ENCODE assay signal across 25 cellular contexts in genomic region chr3:184953396-184953795, GRCh38.
DNase-seq lines count a peak whose midpoint lies in the region; ATAC-seq and TF ChIP-seq lines count a peak whose summit lies in the region.
"Had no signal": no experiment of that assay in that cellular context is flagged by ENCODE, and none has a peak within 500 bp of the region (broad histone marks: within the 10 kb centered on the region; RNA-seq: fewer than 3 reads in every experiment).

No MANE protein-coding gene starts in this region.

- no peak overlapping the region for H4K12ac ChIP-seq in trophoblast cell (ENCODE audit: low read depth, low read length)

- H3K4me3 ChIP-seq in breast epithelium (no peak overlapping the region), trophoblast cell (ENCODE audit: low read depth, low read length) (no peak overlapping the region), OCI-LY7 (ENCODE audit: low read depth, low read length, poor library complexity, severe bottlenecking) (no peak overlapping the region), body of pancreas (no peak overlapping the region)
- H3K4me3 ChIP-seq: pancreas had no signal

- H4K8ac ChIP-seq in trophoblast cell (ENCODE audit: low read depth, low read length), result no peak overlapping the region

- H3K23ac ChIP-seq in trophoblast cell (ENCODE audit: low read length), result no peak overlapping the region

- no peaks in the 10 kb centered on the region; the same call in 1 of the 2 replicates for H4K20me1 ChIP-seq in OCI-LY7 (ENCODE audit: insufficient read depth, low read length)

- WGBS in trophoblast cell (ENCODE audit: extremely low coverage, insufficient coverage, insufficient read length), result no CpG with 5 or more reads among the region's 2 CpGs
- WGBS in body of pancreas, 2 donors, result 51 to 61% methylated on average over 2 of the region's 2 CpGs

- H2BK12ac ChIP-seq in trophoblast cell (ENCODE audit: low read length), result no peak overlapping the region

- no peaks in the 10 kb centered on the region for H3K79me1 ChIP-seq in trophoblast cell (ENCODE audit: low read length)

- H3K4me3 Mint-ChIP-seq in MCF 10A (ENCODE audit: unreplicated experiment) (no peak overlapping the region), endothelial cell (ENCODE audit: unreplicated experiment) (no peak overlapping the region)
- no peak overlapping the region for H3K4me3 Mint-ChIP-seq in activated T-helper 1 cell treated with anti-CD3 and anti-CD28 coated beads, Interleukin-12 subunit alpha, Interleukin-12 subunit beta, Interleukin-2, Interleukin-4 antibody, amounts not matched to agents 30 ng/mL and 10 ng/mL and 1 ng/mL, durations not matched to agents 14 hours and 24 hours and 36 hours
- H3K4me3 Mint-ChIP-seq: activated B cell treated with CpG ODN at 0.5 μM for 24 hours; activated CD8-positive, alpha-beta T cell treated with anti-CD3 and anti-CD28 coated beads, Interleukin-2, amount 10 ng/mL, durations not matched to agents 7 days and 5 days; activated naive CD4-positive, alpha-beta T cell treated with anti-CD3 and anti-CD28 coated beads, Interleukin-2, amount 50 U/mL, for 24 hours; CD4-positive, alpha-beta T cell; naive thymus-derived CD4-positive, alpha-beta T cell; stimulated activated effector memory CD8-positive, alpha-beta T cell treated with anti-CD3 and anti-CD28 coated beads, Interleukin-12 subunit alpha, Interleukin-12 subunit beta, amount 100 ng/mL, for 72 hours; T-helper 1 cell treated with Interleukin-12 subunit alpha and Interleukin-12 subunit beta and Interleukin-4 antibody, amounts not matched to agents 30 μg/mL and 1 μg/mL, for 36 hours had no signal

- H3K4me1 ChIP-seq in breast epithelium (no peaks in the 10 kb centered on the region), trophoblast cell (ENCODE audit: control insufficient read depth in 1 of 2, insufficient read depth in 2 of 2, low read length in 2 of 2) (peaks cover 9 to 12% of the 10 kb centered on the region in 2 experiments), OCI-LY7 (ENCODE audit: insufficient read depth, low read length, poor library complexity, severe bottlenecking) (no peaks in the 10 kb centered on the region), body of pancreas (no peaks in the 10 kb centered on the region)
- H3K4me1 ChIP-seq: pancreas had no signal

- intact Hi-C loops in MCF 10A (cut with micrococcal nuclease), result no loop called here
- intact Hi-C loops in breast epithelium (cut with DNase I; ENCODE audit: low total_unique reads), result no loop called here
- intact Hi-C loops in activated T-helper 1 cell treated with anti-CD3 and anti-CD28 coated beads, Interleukin-12 subunit alpha, Interleukin-12 subunit beta, Interleukin-2, Interleukin-4 antibody, amounts not matched to agents 30 ng/mL and 10 ng/mL and 1 ng/mL, durations not matched to agents 14 hours and 24 hours and 36 hours (cut with micrococcal nuclease), result no loop called here
- intact Hi-C loops in OCI-LY7 (cut with micrococcal nuclease; ENCODE audit: unreplicated experiment), result no loop called here
- intact Hi-C loops in body of pancreas (cut with DNase I), result no loop called here

- TF ChIP-seq CTCF in MCF 10A (IDR thresholded peaks at IDR 0.05; ENCODE audit: unreplicated experiment), result no peak
- no peak for TF ChIP-seq CTCF in breast epithelium (IDR thresholded peaks at IDR 0.05)
- TF ChIP-seq CTCF in OCI-LY7 (conservative IDR thresholded peaks at IDR 0.05; ENCODE audit: low read length), result no peak
- no peak for TF ChIP-seq CTCF in endothelial cell (IDR thresholded peaks at IDR 0.05; ENCODE audit: unreplicated experiment)
- no peak for TF ChIP-seq CTCF in body of pancreas (IDR thresholded peaks at IDR 0.05)

- H3K9me3 ChIP-seq in breast epithelium (no peaks in the 10 kb centered on the region), trophoblast cell (ENCODE audit: insufficient read depth, low read depth, low read length) (no peaks in the 10 kb centered on the region), OCI-LY7 (ENCODE audit: low read length) (no peaks in the 10 kb centered on the region), body of pancreas (no peaks in the 10 kb centered on the region)
- H3K9me3 ChIP-seq: pancreas had no signal

- H2BK5ac ChIP-seq in trophoblast cell (ENCODE audit: low read depth, low read length, poor library complexity), result no peak overlapping the region

- H3K27ac ChIP-seq in breast epithelium (no peak overlapping the region), trophoblast cell (ENCODE audit: low read depth, low read length) (peak overlapping the region; percentile 56), OCI-LY7 (ENCODE audit: low read depth, low read length, poor library complexity, severe bottlenecking) (no peak overlapping the region), body of pancreas (no peak overlapping the region)
- H3K27ac ChIP-seq: pancreas had no signal

- no peaks in the 10 kb centered on the region for H3K9me3 Mint-ChIP-seq in MCF 10A (ENCODE audit: unreplicated experiment)
- no peaks in the 10 kb centered on the region for H3K9me3 Mint-ChIP-seq in activated T-helper 1 cell treated with anti-CD3 and anti-CD28 coated beads, Interleukin-12 subunit alpha, Interleukin-12 subunit beta, Interleukin-2, Interleukin-4 antibody, amounts not matched to agents 30 ng/mL and 10 ng/mL and 1 ng/mL, durations not matched to agents 14 hours and 24 hours and 36 hours
- no peaks in the 10 kb centered on the region for H3K9me3 Mint-ChIP-seq in endothelial cell (ENCODE audit: unreplicated experiment)
- H3K9me3 Mint-ChIP-seq: activated B cell treated with CpG ODN at 0.5 μM for 24 hours; activated naive CD4-positive, alpha-beta T cell treated with anti-CD3 and anti-CD28 coated beads, Interleukin-2, amount 50 U/mL, for 24 hours; CD4-positive, alpha-beta T cell; naive thymus-derived CD4-positive, alpha-beta T cell; stimulated activated effector memory CD8-positive, alpha-beta T cell treated with anti-CD3 and anti-CD28 coated beads, Interleukin-12 subunit alpha, Interleukin-12 subunit beta, amount 100 ng/mL, for 72 hours; T-helper 1 cell treated with Interleukin-12 subunit alpha and Interleukin-12 subunit beta and Interleukin-4 antibody, amounts not matched to agents 30 μg/mL and 1 μg/mL, for 36 hours had no signal

- H2AFZ ChIP-seq in trophoblast cell (ENCODE audit: insufficient read depth, low read length, poor library complexity) (no peak overlapping the region), OCI-LY7 (ENCODE audit: low read length) (no peak overlapping the region)

- DNase-seq in MCF 10A (ENCODE audit: unreplicated experiment) (no peak), breast epithelium (ENCODE audit: low spot score in 2 of 2) (no peak), NCI-H524 (lab: John Stamatoyannopoulos, UW) (peak; percentile 75 to 90), trophoblast cell (no peak), OCI-LY7 (ENCODE audit: low spot score) (no peak), endothelial cell (ENCODE audit: low spot score) (no peak), body of pancreas (no peak)
- DNase-seq in activated T-helper 1 cell treated with anti-CD3 and anti-CD28 coated beads, Interleukin-12 subunit alpha, Interleukin-12 subunit beta, Interleukin-2, Interleukin-4 antibody, amounts not matched to agents 30 ng/mL and 10 ng/mL and 1 ng/mL, durations not matched to agents 14 hours and 24 hours and 36 hours (ENCODE audit: low spot score), result no peak
- DNase-seq: activated B cell treated with CpG ODN at 0.5 μM for 24 hours; activated CD8-positive, alpha-beta T cell treated with anti-CD3 and anti-CD28 coated beads, Interleukin-2, amount 10 ng/mL, durations not matched to agents 7 days and 5 days; activated T-cell treated with anti-CD3 and anti-CD28 coated beads, Interleukin-2, amount 50 U/mL, for 48 hours; CD4-positive, alpha-beta T cell; cortex of kidney; hypothalamus; Kasumi-1; kidney; naive thymus-derived CD4-positive, alpha-beta T cell; NCI-H1436 treated with DMSO at 0.1 percent for 48 hours; NCI-H446 treated with DMSO at 0.1 percent for 48 hours; pancreas; SHP77 had no signal

- H3K27ac Mint-ChIP-seq in MCF 10A (ENCODE audit: low read depth, unreplicated experiment), result peak overlapping the region; percentile 50
- peak overlapping the region; percentile 91 for H3K27ac Mint-ChIP-seq in activated T-helper 1 cell treated with anti-CD3 and anti-CD28 coated beads, Interleukin-12 subunit alpha, Interleukin-12 subunit beta, Interleukin-2, Interleukin-4 antibody, amounts not matched to agents 30 ng/mL and 10 ng/mL and 1 ng/mL, durations not matched to agents 14 hours and 24 hours and 36 hours
- H3K27ac Mint-ChIP-seq in endothelial cell (ENCODE audit: unreplicated experiment), result no peak overlapping the region
- H3K27ac Mint-ChIP-seq: activated B cell treated with CpG ODN at 0.5 μM for 24 hours; activated CD8-positive, alpha-beta T cell treated with anti-CD3 and anti-CD28 coated beads, Interleukin-2, amount 10 ng/mL, durations not matched to agents 7 days and 5 days; activated naive CD4-positive, alpha-beta T cell treated with anti-CD3 and anti-CD28 coated beads, Interleukin-2, amount 50 U/mL, for 24 hours; CD4-positive, alpha-beta T cell; stimulated activated effector memory CD8-positive, alpha-beta T cell treated with anti-CD3 and anti-CD28 coated beads, Interleukin-12 subunit alpha, Interleukin-12 subunit beta, amount 100 ng/mL, for 72 hours had no signal

- TF ChIP-seq POLR2A in breast epithelium (IDR thresholded peaks at IDR 0.05) (no peak), body of pancreas (IDR thresholded peaks at IDR 0.05) (no peak)

- H3K4me2 ChIP-seq in trophoblast cell (ENCODE audit: low read length) (no peak overlapping the region), OCI-LY7 (ENCODE audit: low read length) (no peak overlapping the region)

- no peaks in the 10 kb centered on the region for H3K36me3 ChIP-seq in breast epithelium
- H3K36me3 ChIP-seq in trophoblast cell (ENCODE audit: control insufficient read depth in 1 of 2, insufficient read depth in 2 of 2, low read length in 2 of 2), result no peaks in the 10 kb centered on the region
- no peaks in the 10 kb centered on the region; the same call in 1 of the 2 replicates for H3K36me3 ChIP-seq in OCI-LY7 (ENCODE audit: insufficient read depth, low read length)
- no peaks in the 10 kb centered on the region for H3K36me3 ChIP-seq in body of pancreas (replicated peaks in 1 of 2; ENCODE audit: insufficient read depth in 1 of 2, low read depth in 2 of 2)
- H3K36me3 ChIP-seq: pancreas had no signal

- CTCF ChIA-PET in MCF 10A (lab: Yijun Ruan, JAX), result interaction anchor here (0.6 kb wide), 2 partner anchors 12 to 30 kb away, joined by 4 read pairs; no protein-coding TSS in a partner anchor
- CTCF ChIA-PET in OCI-LY7 (lab: Charles Lee; ENCODE audit: unreplicated experiment), result no interaction called here

- H3K36me3 Mint-ChIP-seq in MCF 10A (ENCODE audit: insufficient read depth, unreplicated experiment), result peaks cover 32% of the 10 kb centered on the region
- peaks cover 23% of the 10 kb centered on the region for H3K36me3 Mint-ChIP-seq in activated T-helper 1 cell treated with anti-CD3 and anti-CD28 coated beads, Interleukin-12 subunit alpha, Interleukin-12 subunit beta, Interleukin-2, Interleukin-4 antibody, amounts not matched to agents 30 ng/mL and 10 ng/mL and 1 ng/mL, durations not matched to agents 14 hours and 24 hours and 36 hours (ENCODE audit: low read depth)
- peaks cover 14% of the 10 kb centered on the region for H3K36me3 Mint-ChIP-seq in endothelial cell (ENCODE audit: low read depth, unreplicated experiment)

- no peak overlapping the region for H4K91ac ChIP-seq in trophoblast cell (ENCODE audit: low read depth, low read length)

- H2AK5ac ChIP-seq in trophoblast cell (ENCODE audit: low read length), result no peak overlapping the region

- no peak overlapping the region for H2BK120ac ChIP-seq in trophoblast cell (ENCODE audit: insufficient read depth, low read length, poor library complexity)

- H3K9ac ChIP-seq in trophoblast cell (ENCODE audit: low read length), result no peak overlapping the region

- no peaks in the 10 kb centered on the region for H3K27me3 ChIP-seq in breast epithelium
- H3K27me3 ChIP-seq in trophoblast cell (ENCODE audit: insufficient read depth, low read length), result no peaks in the 10 kb centered on the region
- no peaks in the 10 kb centered on the region for H3K27me3 ChIP-seq in body of pancreas
- H3K27me3 ChIP-seq: pancreas had no signal

- POLR2A ChIA-PET in MCF 10A (lab: Yijun Ruan, JAX) (interaction anchor here (0.8 to 0.9 kb wide), 2 partner anchors 8 to 234 kb away, joined by 3 read pairs; no protein-coding TSS in a partner anchor), OCI-LY7 (lab: Charles Lee) (no interaction called here)

- no peak overlapping the region for H3K4ac ChIP-seq in trophoblast cell (ENCODE audit: low read depth, low read length)

- H3K79me2 ChIP-seq in trophoblast cell (ENCODE audit: control insufficient read depth, insufficient read depth, low read length, poor library complexity) (no peaks in the 10 kb centered on the region), OCI-LY7 (ENCODE audit: insufficient read depth, low read depth, low read length) (no peaks in the 10 kb centered on the region)

- BruUV-seq in MCF 10A (replicated peaks; lab: Mats Ljungman, UMichigan) (no TSS peak), OCI-LY7 (replicated peaks; lab: Mats Ljungman, UMichigan) (no TSS peak)

- H3K18ac ChIP-seq in trophoblast cell (ENCODE audit: low read length), result no peak overlapping the region

- no peak overlapping the region for H3K14ac ChIP-seq in trophoblast cell (ENCODE audit: low read length)

- ATAC-seq in body of pancreas, result no peak
- ATAC-seq: activated CD8-positive, alpha-beta T cell treated with anti-CD3 and anti-CD28 coated beads, Interleukin-2, amount 10 ng/mL, durations not matched to agents 7 days and 5 days; naive thymus-derived CD4-positive, alpha-beta T cell; pancreas; sciatic nerve had no signal

- H3K27me3 Mint-ChIP-seq in MCF 10A (ENCODE audit: insufficient read depth, unreplicated experiment) (no peaks in the 10 kb centered on the region), endothelial cell (ENCODE audit: unreplicated experiment) (no peaks in the 10 kb centered on the region)
- H3K27me3 Mint-ChIP-seq in activated T-helper 1 cell treated with anti-CD3 and anti-CD28 coated beads, Interleukin-12 subunit alpha, Interleukin-12 subunit beta, Interleukin-2, Interleukin-4 antibody, amounts not matched to agents 30 ng/mL and 10 ng/mL and 1 ng/mL, durations not matched to agents 14 hours and 24 hours and 36 hours (ENCODE audit: insufficient read depth), result no peaks in the 10 kb centered on the region
- H3K27me3 Mint-ChIP-seq: activated B cell treated with CpG ODN at 0.5 μM for 24 hours; activated naive CD4-positive, alpha-beta T cell treated with anti-CD3 and anti-CD28 coated beads, Interleukin-2, amount 50 U/mL, for 24 hours; CD4-positive, alpha-beta T cell; naive thymus-derived CD4-positive, alpha-beta T cell had no signal

- H3K9me2 ChIP-seq in OCI-LY7 (ENCODE audit: insufficient read depth, low read length), result no peaks in the 10 kb centered on the region

- no peaks in the 10 kb centered on the region for H3K4me1 Mint-ChIP-seq in MCF 10A (ENCODE audit: insufficient read depth, unreplicated experiment)
- peaks cover 18% of the 10 kb centered on the region for H3K4me1 Mint-ChIP-seq in activated T-helper 1 cell treated with anti-CD3 and anti-CD28 coated beads, Interleukin-12 subunit alpha, Interleukin-12 subunit beta, Interleukin-2, Interleukin-4 antibody, amounts not matched to agents 30 ng/mL and 10 ng/mL and 1 ng/mL, durations not matched to agents 14 hours and 24 hours and 36 hours (ENCODE audit: low read depth)
- H3K4me1 Mint-ChIP-seq in endothelial cell (ENCODE audit: unreplicated experiment), result peaks cover 9% of the 10 kb centered on the region
- H3K4me1 Mint-ChIP-seq: activated B cell treated with CpG ODN at 0.5 μM for 24 hours; activated naive CD4-positive, alpha-beta T cell treated with anti-CD3 and anti-CD28 coated beads, Interleukin-2, amount 50 U/mL, for 24 hours; stimulated activated effector memory CD8-positive, alpha-beta T cell treated with anti-CD3 and anti-CD28 coated beads, Interleukin-12 subunit alpha, Interleukin-12 subunit beta, amount 100 ng/mL, for 72 hours had no signal

Comparison
In these comparisons a context has a peak if more than half of its experiments do, and no peak if none do; other contexts are left out.
1. DNase-seq: peak in NCI-H524 (2 of 2); none in MCF 10A (single experiment), breast epithelium (0 of 2), activated T-helper 1 cell treated with anti-CD3 and anti-CD28 coated beads, Interleukin-12 subunit alpha, Interleukin-12 subunit beta, Interleukin-2, Interleukin-4 antibody, amounts not matched to agents 30 ng/mL and 10 ng/mL and 1 ng/mL, durations not matched to agents 14 hours and 24 hours and 36 hours (single experiment), trophoblast cell (0 of 2), OCI-LY7 (single experiment), endothelial cell (single experiment) and body of pancreas (0 of 4).